Comparison of ENCODE assay signal across 9 cellular contexts in the genomic region with DNA sequence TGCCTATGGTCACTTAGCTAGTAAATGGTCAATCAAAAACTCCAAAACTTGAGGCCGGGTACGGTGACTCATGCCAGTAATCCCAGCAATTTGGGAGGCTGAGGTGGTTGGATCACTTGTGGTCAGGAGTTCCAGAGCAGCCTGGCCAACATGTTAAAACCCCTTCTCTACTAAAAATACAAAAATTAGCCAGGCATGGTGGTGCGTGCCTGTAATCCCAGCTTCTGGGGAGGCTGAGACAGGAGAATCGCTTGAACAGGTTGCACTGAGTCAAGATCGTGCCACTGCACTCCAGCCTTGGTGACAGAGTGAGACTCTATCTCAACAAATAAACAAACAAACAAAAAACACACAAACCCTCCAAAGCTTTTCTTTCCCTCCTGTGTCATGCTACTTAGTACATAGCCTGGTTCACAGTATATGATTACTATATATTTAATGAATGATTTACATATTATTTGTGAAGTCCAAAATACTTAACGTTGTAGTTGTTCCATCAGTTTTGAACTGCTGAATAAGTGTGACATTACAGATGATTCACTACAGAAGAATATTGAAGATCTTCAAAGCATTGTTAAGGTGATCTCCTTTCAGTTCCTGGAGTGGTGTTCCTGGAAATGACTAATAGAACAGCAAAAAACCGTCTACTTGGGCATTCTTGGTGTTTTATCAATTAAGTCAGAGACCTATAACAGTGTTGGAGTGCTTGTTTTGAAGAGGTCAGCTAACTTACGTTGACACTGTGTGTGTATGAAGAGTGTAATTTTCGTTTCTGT.
DNase-seq lines count a peak whose midpoint lies in the region; ATAC-seq and TF ChIP-seq lines count a peak whose summit lies in the region.
"Had no signal": no experiment of that assay in that cellular context is flagged by ENCODE, and none has a peak within 500 bp of the region (broad histone marks: within the 10 kb centered on the region; RNA-seq: fewer than 3 reads in every experiment).

No MANE protein-coding gene starts in this region.

- H3K36me3 ChIP-seq in mesenchymal stem cell (ENCODE audit: control insufficient read depth in 1 of 2, insufficient read depth in 2 of 2, low read depth in 1 of 2, low read length in 2 of 2) = no peaks in the 10 kb centered on the region

- peak overlapping the region; percentile 67 for H3K27ac ChIP-seq in mesenchymal stem cell (ENCODE audit: low read length, poor library complexity, severe bottlenecking)

- H4K91ac ChIP-seq in mesenchymal stem cell (ENCODE audit: low read length) = no peak overlapping the region

- no peaks in the 10 kb centered on the region for H3K27me3 ChIP-seq in mesenchymal stem cell (ENCODE audit: control insufficient read depth in 1 of 2, insufficient read depth in 1 of 2, low read length in 2 of 2)

- no peak overlapping the region for H2BK120ac ChIP-seq in mesenchymal stem cell (ENCODE audit: low read depth, low read length)

- peaks cover 2% of the 10 kb centered on the region for H3K79me1 ChIP-seq in mesenchymal stem cell (replicated peaks; ENCODE audit: low read length, poor library complexity, severe bottlenecking)

- H2BK12ac ChIP-seq in mesenchymal stem cell (ENCODE audit: low read length in 2 of 2) = no peak overlapping the region

- H3K23ac ChIP-seq in mesenchymal stem cell (ENCODE audit: low read length in 2 of 2) = no peak overlapping the region

- DNase-seq in Caki2 (ENCODE audit: low read depth) = peak; percentile 57
- DNase-seq in LHCN-M2 (ENCODE audit: low read depth) = peak; percentile 81
- peak; percentile 29 for DNase-seq in astrocyte of the cerebellum (ENCODE audit: low read depth)
- peak; percentile 23 for DNase-seq in mesenchymal stem cell
- DNase-seq in anterior cingulate cortex (lab: John Stamatoyannopoulos, UW) = no peak
- DNase-seq in NCI-H345 treated with DMSO at 0.1 percent for 48 hours (lab: John Stamatoyannopoulos, UW; ENCODE audit: unreplicated experiment) = no peak
- DNase-seq: KG1 had no signal

- in situ Hi-C loops in Caki2 (cut with HindIII; ENCODE audit: low pct_unique_long_range_greater_than_20kb, low sequenced_read_pairs) (no loop called here), astrocyte of the cerebellum (cut with HindIII; ENCODE audit: low sequenced_read_pairs) (loop anchor here (25.0 kb wide), 1 partner anchor 337 kb away; no protein-coding TSS in a partner anchor)

- ATAC-seq in HG03039 (IDR thresholded peaks at IDR 0.05; ENCODE audit: unreplicated experiment) (no peak), HG03045 (IDR thresholded peaks at IDR 0.05; ENCODE audit: unreplicated experiment) (no peak)

- no peak overlapping the region for H2BK5ac ChIP-seq in mesenchymal stem cell (ENCODE audit: low read depth, low read length, poor library complexity, severe bottlenecking)

- no peak for TF ChIP-seq CTCF in astrocyte of the cerebellum (IDR thresholded peaks at IDR 0.05; ENCODE audit: low read depth, low read length, missing control alignments)

- no peak overlapping the region for H2BK15ac ChIP-seq in mesenchymal stem cell (ENCODE audit: low read depth, poor library complexity, severe bottlenecking)

- H3K4me2 ChIP-seq in mesenchymal stem cell (ENCODE audit: low read length, poor library complexity, severe bottlenecking) = no peak overlapping the region

- H3K9me3 ChIP-seq in mesenchymal stem cell (ENCODE audit: control insufficient read depth, low read length) = no peaks in the 10 kb centered on the region

- H2AFZ ChIP-seq in mesenchymal stem cell (ENCODE audit: low read depth, low read length) = no peak overlapping the region

- no peak overlapping the region for H3K4me3 ChIP-seq in astrocyte of the cerebellum (ENCODE audit: low read depth, low read length)
- H3K4me3 ChIP-seq in mesenchymal stem cell (ENCODE audit: insufficient read depth in 1 of 2, low read depth in 1 of 2, low read length in 2 of 2) = no peak overlapping the region

- no peak overlapping the region for H2AK5ac ChIP-seq in mesenchymal stem cell (ENCODE audit: low read length, severe bottlenecking)

- H3K9ac ChIP-seq in mesenchymal stem cell (ENCODE audit: low read length) = peak overlapping the region; percentile 16

- H3K14ac ChIP-seq in mesenchymal stem cell (ENCODE audit: low read length in 2 of 2) = no peak overlapping the region

- no peak overlapping the region for H4K8ac ChIP-seq in mesenchymal stem cell (ENCODE audit: low read length)

- WGBS in mesenchymal stem cell = 66% methylated on average over 9 of the region's 9 CpGs

- H3K4me1 ChIP-seq in mesenchymal stem cell (ENCODE audit: control insufficient read depth, insufficient read depth, low read depth, low read length) = peaks cover 6% of the 10 kb centered on the region

- H3K4ac ChIP-seq in mesenchymal stem cell (ENCODE audit: low read depth in 1 of 2, low read length in 2 of 2) = no peak overlapping the region

- no peak overlapping the region for H3K18ac ChIP-seq in mesenchymal stem cell (ENCODE audit: low read depth in 1 of 2, low read length in 2 of 2)

Comparison
In these comparisons a context has a peak if more than half of its experiments do, and no peak if none do; other contexts are left out.
1. DNase-seq: peak in Caki2 (single experiment), LHCN-M2 (single experiment), astrocyte of the cerebellum (single experiment) and mesenchymal stem cell (single experiment); none in anterior cingulate cortex (0 of 58) and NCI-H345 treated with DMSO at 0.1 percent for 48 hours (single experiment).